In genomic region chr19:17086811-17087210, GRCh38 we compare ENCODE assay signal across 22 cellular contexts. TPM values are rescaled to one million over a fixed set of nuclear protein-coding genes. Genes with fewer than 3 reads are reported as not detected.
DNase-seq lines count a peak whose midpoint lies in the region; ATAC-seq and TF ChIP-seq lines count a peak whose summit lies in the region.
"Had no signal": no experiment of that assay in that cellular context is flagged by ENCODE, and none has a peak within 500 bp of the region (broad histone marks: within the 10 kb centered on the region; RNA-seq: fewer than 3 reads in every experiment).

No MANE protein-coding gene starts in this region.

- peaks cover 7% of the 10 kb centered on the region; the same call in 1 of the 2 replicates for H3K79me2 ChIP-seq in H9 (ENCODE audit: insufficient read depth, low read length)

- H3K36me3 Mint-ChIP-seq in H9 (ENCODE audit: insufficient read depth in 1 of 3, low read depth in 3 of 3), result peaks cover 8 to 10% (median 9%) of the 10 kb centered on the region in 3 experiments; a peak in 5 of 7 replicates
- peaks cover 2% of the 10 kb centered on the region for H3K36me3 Mint-ChIP-seq in chondrocyte (ENCODE audit: low read depth)

- no peaks in the 10 kb centered on the region for H3K9me3 Mint-ChIP-seq in H9
- no peaks in the 10 kb centered on the region for H3K9me3 Mint-ChIP-seq in chondrocyte (ENCODE audit: low read depth)
- H3K9me3 Mint-ChIP-seq: activated naive CD8-positive, alpha-beta T cell treated with anti-CD3 and anti-CD28 coated beads, Interleukin-2, amount 50 U/mL, for 24 hours had no signal

- no peak overlapping the region for H2BK15ac ChIP-seq in H9 (ENCODE audit: low read depth, low read length)

- no peak overlapping the region for H2BK12ac ChIP-seq in H9 (ENCODE audit: insufficient read length, low read depth, low read length)

- H3K4me1 ChIP-seq in H9 (ENCODE audit: insufficient read depth, low read length), result no peaks in the 10 kb centered on the region
- peaks cover 38% of the 10 kb centered on the region for H3K4me1 ChIP-seq in muscle layer of colon (ENCODE audit: insufficient read depth, low read length)
- peaks cover 43% of the 10 kb centered on the region for H3K4me1 ChIP-seq in stomach smooth muscle (ENCODE audit: control insufficient read depth, insufficient read depth, low read length)
- peaks cover 0 to 8% of the 10 kb centered on the region in 2 donors for H3K4me1 ChIP-seq in thyroid gland

- H3K27ac ChIP-seq in H9 (ENCODE audit: insufficient read length, low read depth, low read length), result no peak overlapping the region
- H3K27ac ChIP-seq in muscle layer of colon (ENCODE audit: low read depth, low read length), result peak overlapping the region; percentile 41
- H3K27ac ChIP-seq in stomach smooth muscle (ENCODE audit: low read length), result peak overlapping the region; percentile 31
- no peak overlapping the region for H3K27ac ChIP-seq in thyroid gland
- H3K27ac ChIP-seq: cardiac muscle cell had no signal

- H2BK5ac ChIP-seq in H9 (ENCODE audit: insufficient read length, low read length), result no peak overlapping the region

- H4K20me1 ChIP-seq in H9 (ENCODE audit: control insufficient read depth, insufficient read depth, insufficient read length), result no peaks in the 10 kb centered on the region

- H4K8ac ChIP-seq in H9 (replicated peaks; ENCODE audit: insufficient read length, low read depth, low read length), result no peak overlapping the region

- H3K4me3 ChIP-seq in muscle layer of colon (ENCODE audit: low read depth in 1 of 2, low read length in 2 of 2) (no peak overlapping the region), stomach smooth muscle (ENCODE audit: low read length in 2 of 2) (no peak overlapping the region), thyroid gland (replicated peaks in 1 of 3) (no peak overlapping the region)
- H3K4me3 ChIP-seq: cardiac muscle cell, spleen had no signal

- DNase-seq in H9, result no peak
- no peak for DNase-seq in chondrocyte (ENCODE audit: low spot score)
- no peak for DNase-seq in thyroid gland
- no peak for DNase-seq in HT-29 (ENCODE audit: low spot score)
- no peak for DNase-seq in DMS53 treated with DMSO at 0.1 percent for 48 hours (lab: John Stamatoyannopoulos, UW; ENCODE audit: unreplicated experiment)
- DNase-seq: activated CD8-positive, alpha-beta memory T cell treated with anti-CD3 and anti-CD28 coated beads, Interleukin-2, amount 50 U/mL, for 48 hours; activated effector memory CD4-positive, alpha-beta T cell treated with Interleukin-2 at 50 U/mL for 16 hours; activated naive CD8-positive, alpha-beta T cell treated with anti-CD3 and anti-CD28 coated beads, Interleukin-2, amount 50 U/mL, for 24 hours; DMS79 treated with DMSO at 0.1 percent for 48 hours; KBM-7; left colon; NCI-H1694 treated with DMSO at 0.1 percent for 48 hours; NCI-H82; SIG-M5; spleen; stimulated activated CD4-positive, alpha-beta T cell treated with anti-CD3 and anti-CD28 coated beads, Interleukin-4, amount 100 ng/mL, for 24 hours; T-helper 1 cell had no signal

- peak overlapping the region; percentile 2 to 34 (median 24); a peak in 4 of 7 replicates for H3K27ac Mint-ChIP-seq in H9
- peak overlapping the region; percentile 13 for H3K27ac Mint-ChIP-seq in chondrocyte (ENCODE audit: unreplicated experiment)
- H3K27ac Mint-ChIP-seq: activated naive CD8-positive, alpha-beta T cell treated with anti-CD3 and anti-CD28 coated beads, Interleukin-2, amount 50 U/mL, for 24 hours had no signal

- H4K5ac ChIP-seq in H9 (ENCODE audit: insufficient read length, low read depth, low read length), result no peak overlapping the region

- H3K27me3 Mint-ChIP-seq in H9 (ENCODE audit: low read depth), result no peaks in the 10 kb centered on the region
- no peaks in the 10 kb centered on the region for H3K27me3 Mint-ChIP-seq in chondrocyte (ENCODE audit: low read depth)
- H3K27me3 Mint-ChIP-seq: activated naive CD8-positive, alpha-beta T cell treated with anti-CD3 and anti-CD28 coated beads, Interleukin-2, amount 50 U/mL, for 24 hours had no signal

- H3K9me3 ChIP-seq in H9 (ENCODE audit: control insufficient read depth, low read depth, low read length) (no peaks in the 10 kb centered on the region), muscle layer of colon (ENCODE audit: low read length) (no peaks in the 10 kb centered on the region), stomach smooth muscle (ENCODE audit: control insufficient read depth in 2 of 2, low read length in 2 of 2) (no peaks in the 10 kb centered on the region), thyroid gland (no peaks in the 10 kb centered on the region)
- H3K9me3 ChIP-seq: spleen had no signal

- no peaks in the 10 kb centered on the region for H3K27me3 ChIP-seq in H9 (ENCODE audit: insufficient read depth, low read length)
- no peaks in the 10 kb centered on the region for H3K27me3 ChIP-seq in muscle layer of colon (ENCODE audit: control insufficient read depth in 1 of 2, insufficient read depth in 2 of 2, low read length in 2 of 2)
- H3K27me3 ChIP-seq in stomach smooth muscle (ENCODE audit: control insufficient read depth in 1 of 2, insufficient read depth in 2 of 2, low read length in 2 of 2), result no peaks in the 10 kb centered on the region
- no peaks in the 10 kb centered on the region for H3K27me3 ChIP-seq in thyroid gland
- H3K27me3 ChIP-seq: cardiac muscle cell, spleen had no signal

- no peaks in the 10 kb centered on the region for H3K23me2 ChIP-seq in H9 (ENCODE audit: insufficient read length, low read depth, low read length, poor library complexity, severe bottlenecking)

- intact Hi-C loops in thyroid gland (cut with DNase I), result no loop called here

- H3K18ac ChIP-seq in H9 (ENCODE audit: insufficient read length, low read depth, low read length), result no peak overlapping the region

- H2BK120ac ChIP-seq in H9 (ENCODE audit: low read depth, low read length, poor library complexity, severe bottlenecking), result no peak overlapping the region

- H4K91ac ChIP-seq in H9 (ENCODE audit: insufficient read length, low read depth, low read length), result no peak overlapping the region

- H2BK20ac ChIP-seq in H9 (ENCODE audit: low read depth, low read length, poor library complexity, severe bottlenecking), result no peak overlapping the region

- H2AFZ ChIP-seq in H9 (ENCODE audit: low read length), result no peak overlapping the region

- H2AK5ac ChIP-seq in H9 (ENCODE audit: insufficient read length, low read length), result no peak overlapping the region

- H3K4ac ChIP-seq in H9 (ENCODE audit: low read depth, low read length), result no peak overlapping the region

- no peak overlapping the region for H3K23ac ChIP-seq in H9 (ENCODE audit: insufficient read length, low read depth, low read length)

- ATAC-seq in GM19035 (IDR thresholded peaks at IDR 0.05; ENCODE audit: unreplicated experiment), result no peak
- ATAC-seq: activated naive CD8-positive, alpha-beta T cell treated with anti-CD3 and anti-CD28 coated beads, Interleukin-2, amount 50 U/mL, for 24 hours; esophagus mucosa; left colon had no signal

- H3K4me1 Mint-ChIP-seq in H9, result peaks cover 1 to 9% of the 10 kb centered on the region in 2 experiments; a peak in 3 of 4 replicates
- peaks cover 53% of the 10 kb centered on the region for H3K4me1 Mint-ChIP-seq in chondrocyte (ENCODE audit: low read depth)

- H3T11ph ChIP-seq in H9 (ENCODE audit: low read length), result no peak overlapping the region

- no peak for TF ChIP-seq POLR2A in thyroid gland (IDR thresholded peaks at IDR 0.05)

- H3K4me2 ChIP-seq in H9 (ENCODE audit: insufficient read depth, insufficient read length, low read length), result no peak overlapping the region

- WGBS in H9 (ENCODE audit: extremely low coverage, insufficient read length, low lambda C conversion rate), result no CpG with 5 or more reads among the region's 6 CpGs
- 91% methylated on average over 6 of the region's 6 CpGs for WGBS in thyroid gland, 2 donors

- no peak for TF ChIP-seq CTCF in H9 (conservative IDR thresholded peaks at IDR 0.05)
- no peak for TF ChIP-seq CTCF in chondrocyte (IDR thresholded peaks at IDR 0.05)
- TF ChIP-seq CTCF in thyroid gland (IDR thresholded peaks at IDR 0.05), result no peak

- H3K79me1 ChIP-seq in H9 (ENCODE audit: insufficient read depth, low read depth, low read length, poor library complexity, severe bottlenecking), result no peaks in the 10 kb centered on the region

- H3K9ac ChIP-seq in H9 (ENCODE audit: extremely low read depth, insufficient read length, low read length) (no peak overlapping the region), muscle layer of colon (ENCODE audit: low read length) (no peak overlapping the region), stomach smooth muscle (ENCODE audit: low read length in 2 of 2) (no peak overlapping the region)

- H3K36me3 ChIP-seq in muscle layer of colon (ENCODE audit: insufficient read depth, low read length) (no peaks in the 10 kb centered on the region), stomach smooth muscle (ENCODE audit: control insufficient read depth in 2 of 2, insufficient read depth in 2 of 2, low read length in 2 of 2) (no peaks in the 10 kb centered on the region), thyroid gland (no peaks in the 10 kb centered on the region)
- H3K36me3 ChIP-seq: cardiac muscle cell had no signal

- H3K4me3 Mint-ChIP-seq in H9 (no peak overlapping the region), chondrocyte (ENCODE audit: unreplicated experiment) (no peak overlapping the region)
- H3K4me3 Mint-ChIP-seq: activated naive CD8-positive, alpha-beta T cell treated with anti-CD3 and anti-CD28 coated beads, Interleukin-2, amount 50 U/mL, for 24 hours had no signal

- no peak overlapping the region for H3K56ac ChIP-seq in H9 (ENCODE audit: insufficient read length, low read depth, low read length)

- no peak overlapping the region for H3K14ac ChIP-seq in H9 (ENCODE audit: insufficient read depth, low read length)

RNA-seq across cellular contexts. Expression of gene MYO9B, which starts 11.2 kb away (rescaled TPM):
- total RNA-seq in H9 (2021), result 58.5 and 58.6 TPM in 2 replicates
- 90.8 to 98.1 TPM (median 94.6 TPM) in 3 replicates for total RNA-seq in chondrocyte
- 10 to 100 TPM; 33.7 to 52.9 (median 44.6) TPM for total RNA-seq in thyroid gland
- total RNA-seq in HT-29 (2014; rRNA removed; shearing (Covaris generic)), result 63.4 and 67.9 TPM in 2 replicates

RNA-seq across cellular contexts. Expression of gene HAUS8, which starts 11.6 kb away (rescaled TPM):
- total RNA-seq in H9 (2021) (27.8 and 29.4 TPM in 2 replicates), chondrocyte (7.8 to 9.5 TPM (median 8.2 TPM) in 3 replicates), thyroid gland (1 to 10 TPM; 6.4 to 9.1 (median 6.8) TPM)
- 9.1 and 11.7 TPM in 2 replicates for total RNA-seq in HT-29 (2014; rRNA removed; shearing (Covaris generic))

Comparison
In these comparisons a context has a peak if more than half of its experiments do, and no peak if none do; other contexts are left out.
1. H3K27ac ChIP-seq: peak in muscle layer of colon (single experiment) and stomach smooth muscle (single experiment); none in H9 (single experiment) and thyroid gland (0 of 3).